ENCODE assay signal across 19 cellular contexts in genomic region chr18:77754475-77755044, GRCh38.
DNase-seq lines count a peak whose midpoint lies in the region; ATAC-seq and TF ChIP-seq lines count a peak whose summit lies in the region.
"Had no signal": no experiment of that assay in that cellular context is flagged by ENCODE, and none has a peak within 500 bp of the region (broad histone marks: within the 10 kb centered on the region; RNA-seq: fewer than 3 reads in every experiment).

No MANE protein-coding gene starts in this region.

- no peaks in the 10 kb centered on the region for H4K20me1 ChIP-seq in H9 (ENCODE audit: control insufficient read depth, insufficient read depth, insufficient read length)

- no peak overlapping the region for H3K4ac ChIP-seq in H9 (ENCODE audit: low read depth, low read length)

- H3K56ac ChIP-seq in H9 (ENCODE audit: insufficient read length, low read depth, low read length): no peak overlapping the region

- TF ChIP-seq CTCF in H9 (conservative IDR thresholded peaks at IDR 0.05): no peak

- H4K91ac ChIP-seq in H9 (ENCODE audit: insufficient read length, low read depth, low read length): no peak overlapping the region

- no peaks in the 10 kb centered on the region for H3K79me1 ChIP-seq in H9 (ENCODE audit: insufficient read depth, low read depth, low read length, poor library complexity, severe bottlenecking)

- no peaks in the 10 kb centered on the region for H3K27me3 ChIP-seq in H9 (ENCODE audit: insufficient read depth, low read length)
- H3K27me3 ChIP-seq: Peyer's patch had no signal

- no peak overlapping the region for H2BK20ac ChIP-seq in H9 (ENCODE audit: low read depth, low read length, poor library complexity, severe bottlenecking)

- H2BK5ac ChIP-seq in H9 (ENCODE audit: insufficient read length, low read length): no peak overlapping the region

- no peak overlapping the region for H2BK15ac ChIP-seq in H9 (ENCODE audit: low read depth, low read length)

- no peaks in the 10 kb centered on the region for H3K79me2 ChIP-seq in H9 (ENCODE audit: insufficient read depth, low read length)

- H3K9ac ChIP-seq in H9 (ENCODE audit: extremely low read depth, insufficient read length, low read length): no peak overlapping the region
- H3K9ac ChIP-seq: GM23248 had no signal

- ATAC-seq in GM21423 (IDR thresholded peaks at IDR 0.05; ENCODE audit: unreplicated experiment): no peak
- ATAC-seq: A549, GM12878, SK-N-SH treated with all-trans-retinoic acid at 6 μM for 48 hours had no signal

- H3K27ac ChIP-seq in H9 (ENCODE audit: insufficient read length, low read depth, low read length): no peak overlapping the region
- H3K27ac ChIP-seq in substantia nigra (ENCODE audit: low read depth, low read length, poor library complexity, severe bottlenecking): no peak overlapping the region
- H3K27ac ChIP-seq: A549, GM23248, Peyer's patch had no signal

- peak overlapping the region in 1 of 2 experiments; percentile 16; a peak in 1 of 5 replicates for H3K4me3 Mint-ChIP-seq in H9
- H3K4me3 Mint-ChIP-seq: B cell, CD14-positive monocyte had no signal

- H4K8ac ChIP-seq in H9 (replicated peaks; ENCODE audit: insufficient read length, low read depth, low read length): no peak overlapping the region

- no peak overlapping the region for H3K18ac ChIP-seq in H9 (ENCODE audit: insufficient read length, low read depth, low read length)

- no peak overlapping the region for H3K14ac ChIP-seq in H9 (ENCODE audit: insufficient read depth, low read length)

- H3K4me2 ChIP-seq in H9 (ENCODE audit: insufficient read depth, insufficient read length, low read length): peak overlapping the region; percentile 5
- H3K4me2 ChIP-seq: A549 had no signal

- H3K23me2 ChIP-seq in H9 (ENCODE audit: insufficient read length, low read depth, low read length, poor library complexity, severe bottlenecking): no peaks in the 10 kb centered on the region

- H3T11ph ChIP-seq in H9 (ENCODE audit: low read length): no peak overlapping the region

- peaks cover 31 to 33% of the 10 kb centered on the region in 2 experiments for H3K4me1 Mint-ChIP-seq in H9
- H3K4me1 Mint-ChIP-seq: B cell, CD14-positive monocyte had no signal

- no peak overlapping the region for H4K5ac ChIP-seq in H9 (ENCODE audit: insufficient read length, low read depth, low read length)

- H2AFZ ChIP-seq in H9 (ENCODE audit: low read length): no peak overlapping the region
- H2AFZ ChIP-seq: GM23248 had no signal

- H3K27me3 Mint-ChIP-seq in H9 (ENCODE audit: low read depth): peaks cover 2% of the 10 kb centered on the region

- H2AK5ac ChIP-seq in H9 (ENCODE audit: insufficient read length, low read length): no peak overlapping the region

- H3K36me3 Mint-ChIP-seq in H9 (ENCODE audit: insufficient read depth in 1 of 3, low read depth in 3 of 3): no peaks in the 10 kb centered on the region
- H3K36me3 Mint-ChIP-seq: CD14-positive monocyte had no signal

- no peak overlapping the region for H2BK120ac ChIP-seq in H9 (ENCODE audit: low read depth, low read length, poor library complexity, severe bottlenecking)

- H3K27ac Mint-ChIP-seq in H9: peak overlapping the region in 2 of 3 experiments; percentile 52 to 59; a peak in 2 of 7 replicates
- H3K27ac Mint-ChIP-seq: B cell, CD14-positive monocyte had no signal

- no peak overlapping the region for H2BK12ac ChIP-seq in H9 (ENCODE audit: insufficient read length, low read depth, low read length)

- peaks cover 0 to 2% of the 10 kb centered on the region in 2 experiments; a peak in 2 of 5 replicates for H3K9me3 Mint-ChIP-seq in H9
- H3K9me3 Mint-ChIP-seq: CD14-positive monocyte had no signal

- H3K9me3 ChIP-seq in H9 (ENCODE audit: control insufficient read depth, low read depth, low read length): no peaks in the 10 kb centered on the region
- H3K9me3 ChIP-seq: A549, Peyer's patch had no signal

- DNase-seq in Daoy (ENCODE audit: low read depth) (peak; percentile 56), H9 (peak; percentile 61), SW480 (ENCODE audit: low spot score) (peak; percentile 9), iPS-NIHi11 (ENCODE audit: low spot score) (peak; percentile 32), NCI-H1436 (lab: John Stamatoyannopoulos, UW) (no peak), substantia nigra (lab: John Stamatoyannopoulos, UW) (no peak)
- DNase-seq: GM23248, Kasumi-1, NCI-H1930, NCI-H446, NCI-H526 treated with DMSO at 0.1 percent for 48 hours, Peyer's patch, T-helper 1 cell had no signal

- no peak overlapping the region for H3K23ac ChIP-seq in H9 (ENCODE audit: insufficient read length, low read depth, low read length)

- H3K4me1 ChIP-seq in H9 (ENCODE audit: insufficient read depth, low read length): 0 out of 2 replicates have a peak, but pooled peaks cover 9% of the 10 kb centered on the region
- H3K4me1 ChIP-seq: A549, Peyer's patch had no signal

- WGBS in H9 (ENCODE audit: extremely low coverage, insufficient read length, low lambda C conversion rate): no CpG with 5 or more reads among the region's 7 CpGs

Comparison
In these comparisons a context has a peak if more than half of its experiments do, and no peak if none do; other contexts are left out.
1. DNase-seq: peak in Daoy (single experiment), H9 (single experiment), SW480 (single experiment) and iPS-NIHi11 (single experiment); none in NCI-H1436 (single experiment) and substantia nigra (0 of 49).